9 cellular contexts compared by ENCODE assay signal in the genomic region with DNA sequence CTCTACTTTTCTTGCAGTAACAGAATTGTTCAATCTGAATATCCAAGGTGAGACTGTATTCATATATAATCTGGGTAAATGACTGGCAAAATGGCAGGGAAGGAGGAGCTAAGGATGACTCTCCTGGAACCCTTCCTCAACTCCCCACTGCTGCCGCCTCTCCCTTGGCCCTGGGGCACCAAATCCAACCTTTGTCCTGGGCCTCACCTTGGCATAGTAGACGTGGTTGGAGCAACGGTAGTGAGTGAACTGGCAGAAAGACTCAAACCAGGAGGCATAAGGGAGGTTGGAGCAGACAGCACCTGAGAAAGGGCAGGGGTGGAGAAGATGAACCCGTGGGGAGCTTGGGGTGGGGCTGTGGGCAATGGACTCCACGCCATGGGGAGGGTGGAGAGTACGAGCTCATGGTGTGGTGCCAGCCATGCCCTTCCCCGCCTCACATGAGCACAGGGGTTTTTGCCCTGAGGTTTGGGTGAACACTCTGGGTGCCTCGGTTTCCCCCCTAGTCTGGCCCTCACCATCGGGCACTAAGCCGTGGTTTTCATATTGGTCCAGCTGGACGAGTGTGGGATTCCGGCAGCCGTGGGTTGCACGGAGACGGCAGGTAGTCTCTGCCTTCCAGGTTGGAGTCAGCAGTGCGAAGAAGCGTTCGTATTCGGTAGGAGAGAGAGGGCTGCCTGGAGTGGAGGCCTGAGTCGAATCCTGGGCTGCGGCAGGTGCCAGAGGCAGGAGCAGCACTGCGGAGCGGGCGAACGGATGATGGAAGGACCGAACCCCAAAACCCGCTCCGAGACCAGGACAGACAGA. TPM values are rescaled to one million over a fixed set of nuclear protein-coding genes. Genes with fewer than 3 reads are reported as not detected.
A peak's percentile ranks its signal among the peaks of the same experiment; 100 is the strongest.
DNase-seq lines count a peak whose midpoint lies in the region; ATAC-seq and TF ChIP-seq lines count a peak whose summit lies in the region.
"Had no signal": no experiment of that assay in that cellular context is flagged by ENCODE, and none has a peak within 500 bp of the region (broad histone marks: within the 10 kb centered on the region; RNA-seq: fewer than 3 reads in every experiment).

No MANE protein-coding gene starts in this region.

- CTCF ChIA-PET in activated CD4-positive, alpha-beta T cell treated with anti-CD3 and anti-CD28 coated beads for 36 hours (lab: Charles Lee) = interaction anchor here (0.6 to 1.3 kb wide), 4 partner anchors 18 to 75 kb away, joined by 3 to 5 read pairs (median 3); no protein-coding TSS in a partner anchor

- DNase-seq in activated CD4-positive, alpha-beta T cell treated with anti-CD3 and anti-CD28 coated beads for 36 hours = no peak
- DNase-seq in activated CD4-positive, alpha-beta T cell treated with anti-CD3 and anti-CD28 coated beads for 1 hour = no peak
- DNase-seq in cerebellar cortex (ENCODE audit: low spot score) (peak; percentile 50), right lobe of liver (no peak), suprapubic skin (ENCODE audit: low spot score in 2 of 2) (no peak), GM19238 (ENCODE audit: insufficient read length, low spot score) (no peak)
- DNase-seq: NCI-H510A had no signal

- 59% methylated on average over 16 of the region's 28 CpGs for WGBS in right lobe of liver (ENCODE audit: insufficient coverage, low coverage, low lambda C conversion rate, missing lambda C conversion rate)
- WGBS in suprapubic skin = 56% methylated on average over 15 of the region's 28 CpGs

- peaks cover 10% of the 10 kb centered on the region for H3K9me3 Mint-ChIP-seq in activated CD4-positive, alpha-beta T cell treated with anti-CD3 and anti-CD28 coated beads for 36 hours (ENCODE audit: low read depth)

- H3K27me3 Mint-ChIP-seq in activated CD4-positive, alpha-beta T cell treated with anti-CD3 and anti-CD28 coated beads for 36 hours = no peaks in the 10 kb centered on the region

- H3K9me3 ChIP-seq in right lobe of liver (no peaks in the 10 kb centered on the region), suprapubic skin (no peaks in the 10 kb centered on the region)

- no peaks in the 10 kb centered on the region for H3K27me3 ChIP-seq in right lobe of liver
- no peaks in the 10 kb centered on the region for H3K27me3 ChIP-seq in suprapubic skin

- H3K36me3 ChIP-seq in right lobe of liver (peaks cover 0 to 14% (median 6%) of the 10 kb centered on the region in 4 donors), suprapubic skin (peaks cover 29% of the 10 kb centered on the region)

- peak; percentile 24 for ATAC-seq in activated CD4-positive, alpha-beta T cell treated with anti-CD3 and anti-CD28 coated beads for 36 hours
- ATAC-seq in right lobe of liver = peak in 2 of 4 donors; percentile 6 to 30
- no peak for ATAC-seq in GM19395 (IDR thresholded peaks at IDR 0.05; ENCODE audit: unreplicated experiment)
- ATAC-seq in GM21619 (IDR thresholded peaks at IDR 0.05; ENCODE audit: unreplicated experiment) = no peak

- POLR2A ChIA-PET in activated CD4-positive, alpha-beta T cell treated with anti-CD3 and anti-CD28 coated beads for 36 hours (lab: Charles Lee) = interaction anchor here (0.6 kb wide), 1 partner anchor 79 kb away, joined by 4 read pairs; no protein-coding TSS in a partner anchor

- peak overlapping the region; percentile 65 for H3K4me3 Mint-ChIP-seq in activated CD4-positive, alpha-beta T cell treated with anti-CD3 and anti-CD28 coated beads for 36 hours

- H3K27ac Mint-ChIP-seq in activated CD4-positive, alpha-beta T cell treated with anti-CD3 and anti-CD28 coated beads for 36 hours = peak overlapping the region; percentile 44

- intact Hi-C loops in activated CD4-positive, alpha-beta T cell treated with anti-CD3 and anti-CD28 coated beads for 36 hours (cut with DNase I, micrococcal nuclease) = no loop called here
- intact Hi-C loops in right lobe of liver (cut with DNase I) = no loop called here

- H3K4me1 Mint-ChIP-seq in activated CD4-positive, alpha-beta T cell treated with anti-CD3 and anti-CD28 coated beads for 36 hours = peaks cover 10% of the 10 kb centered on the region

- TF ChIP-seq EP300 in suprapubic skin (IDR thresholded peaks at IDR 0.05) = no peak

- TF ChIP-seq POLR2A in right lobe of liver (IDR thresholded peaks at IDR 0.05) (no peak), suprapubic skin (IDR thresholded peaks at IDR 0.05) (no peak)

- TF ChIP-seq CTCF in right lobe of liver (IDR thresholded peaks at IDR 0.05) (no peak), suprapubic skin (IDR thresholded peaks at IDR 0.05) (no peak)

- peak overlapping the region in 2 of 3 donors; percentile 48 to 53 for H3K27ac ChIP-seq in right lobe of liver
- no peak overlapping the region for H3K27ac ChIP-seq in suprapubic skin

- peaks cover 26% of the 10 kb centered on the region for H3K36me3 Mint-ChIP-seq in activated CD4-positive, alpha-beta T cell treated with anti-CD3 and anti-CD28 coated beads for 36 hours (ENCODE audit: low read depth)

- H3K4me1 ChIP-seq in right lobe of liver (no peaks in the 10 kb centered on the region), suprapubic skin (peaks cover 14% of the 10 kb centered on the region)

- peak overlapping the region; percentile 32 to 57 (median 37) for H3K4me3 ChIP-seq in right lobe of liver
- peak overlapping the region; percentile 47 for H3K4me3 ChIP-seq in suprapubic skin

RNA-seq across cellular contexts. Expression of a gene that starts 0.8 kb away (rescaled TPM):
- total RNA-seq in activated CD4-positive, alpha-beta T cell treated with anti-CD3 and anti-CD28 coated beads for 36 hours = 1 to 10 TPM; 1.7 to 3.3 TPM
- total RNA-seq in right lobe of liver = 1 to 10 TPM in 4 of 6 experiments, under 1 TPM in 1, not detected in 1; 0.95 to 3.3 (median 1.7) TPM
- total RNA-seq in suprapubic skin = 1 to 10 TPM in 3 of 4 donors, under 1 TPM in 1; 0.86 to 9.3 (median 1.6) TPM

RNA-seq across cellular contexts. Expression of a gene that starts 10.7 kb away (rescaled TPM):
- total RNA-seq in activated CD4-positive, alpha-beta T cell treated with anti-CD3 and anti-CD28 coated beads for 36 hours = 1 to 10 TPM; 3.5 TPM
- 1 to 10 TPM in 1 of 6 experiments, under 1 TPM in 5; 0.31 to 1.5 (median 0.78) TPM for total RNA-seq in right lobe of liver
- total RNA-seq in suprapubic skin = 10 to 100 TPM in 1 of 4 donors, 1 to 10 TPM in 3; 5.8 to 15.0 (median 8.8) TPM

RNA-seq across cellular contexts. Expression of a gene that starts 16.4 kb away (rescaled TPM):
- 10 to 100 TPM; 14.9 to 17.6 TPM for total RNA-seq in activated CD4-positive, alpha-beta T cell treated with anti-CD3 and anti-CD28 coated beads for 36 hours
- total RNA-seq in right lobe of liver = 10 to 100 TPM; 10.6 to 20.0 (median 17.0) TPM
- 10 to 100 TPM; 53.2 to 85.0 (median 70.6) TPM for total RNA-seq in suprapubic skin

RNA-seq across cellular contexts. Expression of a gene that starts 39.3 kb away (rescaled TPM):
- total RNA-seq in activated CD4-positive, alpha-beta T cell treated with anti-CD3 and anti-CD28 coated beads for 36 hours = 100 to 1,000 TPM; 279 to 322 TPM
- total RNA-seq in right lobe of liver = 100 to 1,000 TPM in 1 of 6 experiments, 10 to 100 TPM in 5; 66.7 to 102 (median 82.3) TPM
- total RNA-seq in suprapubic skin = 100 to 1,000 TPM; 191 to 258 (median 206) TPM

RNA-seq across cellular contexts. Expression of a gene that starts 42.7 kb away (rescaled TPM):
- 10 to 100 TPM; 61.4 to 79.0 TPM for total RNA-seq in activated CD4-positive, alpha-beta T cell treated with anti-CD3 and anti-CD28 coated beads for 36 hours
- total RNA-seq in right lobe of liver (10 to 100 TPM; 11.9 to 22.3 (median 18.3) TPM), suprapubic skin (10 to 100 TPM; 34.5 to 72.0 (median 42.2) TPM)
